Comparison of ENCODE assay signal across 25 cellular contexts in the genomic region with DNA sequence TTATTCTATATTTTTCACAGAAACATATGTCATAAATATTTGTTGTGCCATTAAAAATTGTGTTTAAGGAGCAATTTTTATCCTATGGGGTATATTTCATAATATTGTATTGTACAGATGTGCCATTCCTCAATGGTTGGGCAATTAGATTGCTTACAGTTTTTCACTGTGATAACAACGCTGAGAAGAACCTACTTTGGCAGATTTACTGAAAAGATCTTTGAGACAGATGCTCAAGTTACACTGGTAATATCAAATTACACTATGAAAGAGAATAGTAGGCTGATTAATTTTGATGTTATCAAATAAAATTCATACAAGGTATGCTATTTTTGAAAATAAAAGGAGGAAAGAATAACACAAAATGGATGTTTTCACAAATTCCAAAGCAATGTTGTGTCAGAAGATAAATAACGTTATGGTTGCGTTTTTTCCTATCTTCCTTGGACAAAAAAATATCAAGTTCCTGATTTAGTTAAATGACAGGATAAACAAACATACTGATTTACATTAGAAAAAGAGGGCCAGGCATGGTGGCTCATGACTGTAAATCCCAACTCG.
"Had no signal": no experiment of that assay in that cellular context is flagged by ENCODE, and none has a peak within 500 bp of the region (broad histone marks: within the 10 kb centered on the region; RNA-seq: fewer than 3 reads in every experiment).

No MANE protein-coding gene starts in this region.

- H3K36me3 ChIP-seq: left lung, sigmoid colon, upper lobe of left lung, WERI-Rb-1 had no signal

- H3K4me1 Mint-ChIP-seq: activated CD4-positive, alpha-beta T cell treated with anti-CD3 and anti-CD28 coated beads, Interleukin-2, amount 10 ng/mL, durations not matched to agents 7 days and 5 days; activated CD8-positive, alpha-beta memory T cell treated with anti-CD3 and anti-CD28 coated beads, Interleukin-2, amount 10 ng/mL, durations not matched to agents 7 days and 5 days; activated naive CD4-positive, alpha-beta T cell treated with anti-CD3 and anti-CD28 coated beads, Interleukin-2, amount 50 U/mL, for 24 hours; endodermal cell; naive thymus-derived CD4-positive, alpha-beta T cell; neural crest cell had no signal

- H3K4me1 ChIP-seq: left lung, sigmoid colon, upper lobe of left lung had no signal

- H3K9me3 ChIP-seq: left lung, sigmoid colon, upper lobe of left lung had no signal

- H3K27me3 ChIP-seq: left lung, sigmoid colon, upper lobe of left lung had no signal

- H3K4me3 ChIP-seq: coronary artery, left lung, sigmoid colon, upper lobe of left lung had no signal

- FAIRE-seq: bronchial epithelial cell, TTC549 had no signal

- H3K4me3 Mint-ChIP-seq: activated CD4-positive, alpha-beta T cell treated with anti-CD3 and anti-CD28 coated beads, Interleukin-2, amount 10 ng/mL, durations not matched to agents 7 days and 5 days; activated CD8-positive, alpha-beta memory T cell treated with anti-CD3 and anti-CD28 coated beads, Interleukin-2, amount 10 ng/mL, durations not matched to agents 7 days and 5 days; activated CD8-positive, alpha-beta T cell treated with anti-CD3 and anti-CD28 coated beads for 36 hours; activated naive CD4-positive, alpha-beta T cell treated with anti-CD3 and anti-CD28 coated beads, Interleukin-2, amount 50 U/mL, for 24 hours; activated T-helper 1 cell treated with anti-CD3 and anti-CD28 coated beads, Interleukin-12 subunit alpha, Interleukin-12 subunit beta, Interleukin-2, Interleukin-4 antibody, amounts not matched to agents 30 ng/mL and 10 ng/mL and 1 ng/mL, durations not matched to agents 14 hours and 24 hours and 36 hours; endodermal cell; naive thymus-derived CD4-positive, alpha-beta T cell; neural crest cell had no signal

- DNase-seq: activated CD4-positive, alpha-beta T cell treated with anti-CD3 and anti-CD28 coated beads, Interleukin-2, amount 10 ng/mL, durations not matched to agents 7 days and 5 days; activated CD4-positive, CD25-positive, alpha-beta regulatory T cell treated with anti-CD3 and anti-CD28 coated beads, Interleukin-2, amount 50 U/mL, for 72 hours; activated CD8-positive, alpha-beta memory T cell treated with anti-CD3 and anti-CD28 coated beads, Interleukin-2, amount 10 ng/mL, durations not matched to agents 7 days and 5 days; activated CD8-positive, alpha-beta T cell treated with anti-CD3 and anti-CD28 coated beads for 36 hours; activated gamma-delta T cell; endodermal cell; foreskin melanocyte; left lung; naive thymus-derived CD4-positive, alpha-beta T cell; occipital lobe; retina; sigmoid colon; stimulated activated CD4-positive, alpha-beta T cell treated with anti-CD3 and anti-CD28 coated beads, Interleukin-4, amount 100 ng/mL, for 1 hour; stimulated activated naive CD4-positive, alpha-beta T cell treated with Interleukin-2 at 50 U/mL for 16 hours; T-helper 1 cell; upper lobe of left lung; WERI-Rb-1 had no signal

- ATAC-seq: activated CD8-positive, alpha-beta memory T cell treated with anti-CD3 and anti-CD28 coated beads, Interleukin-2, amount 10 ng/mL, durations not matched to agents 7 days and 5 days; activated CD8-positive, alpha-beta T cell treated with anti-CD3 and anti-CD28 coated beads for 36 hours; left lung; naive thymus-derived CD4-positive, alpha-beta T cell had no signal

- H3K36me3 Mint-ChIP-seq: activated CD8-positive, alpha-beta memory T cell treated with anti-CD3 and anti-CD28 coated beads, Interleukin-2, amount 10 ng/mL, durations not matched to agents 7 days and 5 days; activated naive CD4-positive, alpha-beta T cell treated with anti-CD3 and anti-CD28 coated beads, Interleukin-2, amount 50 U/mL, for 24 hours; naive thymus-derived CD4-positive, alpha-beta T cell had no signal

- H3K27ac ChIP-seq: coronary artery, epithelial cell of prostate, left lung, sigmoid colon, upper lobe of left lung, WERI-Rb-1 had no signal

- H3K9me3 Mint-ChIP-seq: activated CD4-positive, alpha-beta T cell treated with anti-CD3 and anti-CD28 coated beads, Interleukin-2, amount 10 ng/mL, durations not matched to agents 7 days and 5 days; activated CD8-positive, alpha-beta T cell treated with anti-CD3 and anti-CD28 coated beads for 36 hours; activated naive CD4-positive, alpha-beta T cell treated with anti-CD3 and anti-CD28 coated beads, Interleukin-2, amount 50 U/mL, for 24 hours; activated T-helper 1 cell treated with anti-CD3 and anti-CD28 coated beads, Interleukin-12 subunit alpha, Interleukin-12 subunit beta, Interleukin-2, Interleukin-4 antibody, amounts not matched to agents 30 ng/mL and 10 ng/mL and 1 ng/mL, durations not matched to agents 14 hours and 24 hours and 36 hours; endodermal cell had no signal

- H3K27me3 Mint-ChIP-seq: activated CD4-positive, alpha-beta T cell treated with anti-CD3 and anti-CD28 coated beads, Interleukin-2, amount 10 ng/mL, durations not matched to agents 7 days and 5 days; activated CD8-positive, alpha-beta memory T cell treated with anti-CD3 and anti-CD28 coated beads, Interleukin-2, amount 10 ng/mL, durations not matched to agents 7 days and 5 days; activated naive CD4-positive, alpha-beta T cell treated with anti-CD3 and anti-CD28 coated beads, Interleukin-2, amount 50 U/mL, for 24 hours; progenitor cell of endocrine pancreas had no signal

- H3K27ac Mint-ChIP-seq: activated CD4-positive, alpha-beta T cell treated with anti-CD3 and anti-CD28 coated beads, Interleukin-2, amount 10 ng/mL, durations not matched to agents 7 days and 5 days; activated CD8-positive, alpha-beta memory T cell treated with anti-CD3 and anti-CD28 coated beads, Interleukin-2, amount 10 ng/mL, durations not matched to agents 7 days and 5 days; activated CD8-positive, alpha-beta T cell treated with anti-CD3 and anti-CD28 coated beads for 36 hours; activated naive CD4-positive, alpha-beta T cell treated with anti-CD3 and anti-CD28 coated beads, Interleukin-2, amount 50 U/mL, for 24 hours; activated T-helper 1 cell treated with anti-CD3 and anti-CD28 coated beads, Interleukin-12 subunit alpha, Interleukin-12 subunit beta, Interleukin-2, Interleukin-4 antibody, amounts not matched to agents 30 ng/mL and 10 ng/mL and 1 ng/mL, durations not matched to agents 14 hours and 24 hours and 36 hours; endodermal cell; naive thymus-derived CD4-positive, alpha-beta T cell; progenitor cell of endocrine pancreas had no signal
